ENCODE assay signal across 14 cellular contexts in genomic region chr20:32829291-32830005, GRCh38. TPM values are rescaled to one million over a fixed set of nuclear protein-coding genes. Genes with fewer than 3 reads are reported as not detected.
DNase-seq lines count a peak whose midpoint lies in the region; ATAC-seq and TF ChIP-seq lines count a peak whose summit lies in the region.
"Had no signal": no experiment of that assay in that cellular context is flagged by ENCODE, and none has a peak within 500 bp of the region (broad histone marks: within the 10 kb centered on the region; RNA-seq: fewer than 3 reads in every experiment).

No MANE protein-coding gene starts in this region.

- no peak for ATAC-seq in naive thymus-derived CD4-positive, alpha-beta T cell
- no peak for ATAC-seq in HG03175 (IDR thresholded peaks at IDR 0.05; ENCODE audit: unreplicated experiment)
- ATAC-seq: A549 had no signal

- H3K4me3 ChIP-seq in ascending aorta: no peak overlapping the region
- no peak overlapping the region for H3K4me3 ChIP-seq in naive thymus-derived CD4-positive, alpha-beta T cell (ENCODE audit: low read length)
- no peak overlapping the region for H3K4me3 ChIP-seq in thyroid gland (replicated peaks in 1 of 3)
- H3K4me3 ChIP-seq in mesendoderm (ENCODE audit: low read length): no peak overlapping the region
- H3K4me3 ChIP-seq: A549, HAP-1 had no signal

- CTCF ChIA-PET in activated CD4-positive, alpha-beta T cell treated with anti-CD3 and anti-CD28 coated beads, Interleukin-2, amount 10 ng/mL, durations not matched to agents 7 days and 5 days (lab: Charles Lee): interaction anchor here (0.9 to 1.4 kb wide), 3 partner anchors 9 to 40 kb away, joined by 3 to 5 read pairs (median 4); partner anchors contain the start of gene MAPRE1
- CTCF ChIA-PET in naive thymus-derived CD4-positive, alpha-beta T cell (lab: Charles Lee): interaction anchor here (0.7 to 1.2 kb wide), 3 partner anchors 9 to 39 kb away, joined by 3 to 4 read pairs (median 3); no protein-coding TSS in a partner anchor

- H2BK5ac ChIP-seq in mesendoderm (ENCODE audit: low read length): no peak overlapping the region

- H3K4me2 ChIP-seq in mesendoderm (ENCODE audit: low read length): no peak overlapping the region
- H3K4me2 ChIP-seq: A549 had no signal

- no peak for TF ChIP-seq POLR2A in thyroid gland (IDR thresholded peaks at IDR 0.05)

- H2AK5ac ChIP-seq in mesendoderm (ENCODE audit: low read length): no peak overlapping the region

- 62 to 73% methylated on average over 3 of the region's 3 CpGs for WGBS in thyroid gland, 2 donors
- no CpG with 5 or more reads among the region's 3 CpGs for WGBS in mesendoderm (ENCODE audit: extremely low coverage, insufficient coverage, low lambda C conversion rate)

- H3K4me1 ChIP-seq in ascending aorta (no peaks in the 10 kb centered on the region), thyroid gland (peaks cover 39 to 51% of the 10 kb centered on the region in 2 donors), mesendoderm (ENCODE audit: control insufficient read depth, low read depth, low read length) (no peaks in the 10 kb centered on the region)
- peaks cover 8 to 49% of the 10 kb centered on the region in 2 donors for H3K4me1 ChIP-seq in naive thymus-derived CD4-positive, alpha-beta T cell (ENCODE audit: control insufficient read depth in 2 of 2, insufficient read depth in 2 of 2, low read length in 2 of 2)
- H3K4me1 ChIP-seq: HAP-1 had no signal

- no peak overlapping the region for H3K18ac ChIP-seq in mesendoderm (ENCODE audit: low read length)

- DNase-seq in activated CD4-positive, alpha-beta T cell treated with anti-CD3 and anti-CD28 coated beads, Interleukin-2, amount 10 ng/mL, durations not matched to agents 7 days and 5 days: no peak
- DNase-seq in activated CD4-positive, alpha-beta T cell treated with anti-CD3 and anti-CD28 coated beads for 48 hours: no peak
- DNase-seq in ascending aorta (ENCODE audit: low spot score in 2 of 2): no peak
- DNase-seq in naive thymus-derived CD4-positive, alpha-beta T cell: no peak
- no peak for DNase-seq in thyroid gland
- no peak for DNase-seq in mesendoderm
- no peak for DNase-seq in inferior parietal cortex (ENCODE audit: extremely low spot score)
- DNase-seq: effector CD8-positive, alpha-beta T cell; GDM1; Kasumi-1; NCI-H226 had no signal

- peak overlapping the region; percentile 69 for H3K27ac Mint-ChIP-seq in activated CD4-positive, alpha-beta T cell treated with anti-CD3 and anti-CD28 coated beads, Interleukin-2, amount 10 ng/mL, durations not matched to agents 7 days and 5 days
- H3K27ac Mint-ChIP-seq in naive thymus-derived CD4-positive, alpha-beta T cell: peak overlapping the region; percentile 15 to 89 (median 84)

- TF ChIP-seq CTCF in ascending aorta (IDR thresholded peaks at IDR 0.05) (no peak), thyroid gland (IDR thresholded peaks at IDR 0.05) (no peak)

- no peak overlapping the region for H4K8ac ChIP-seq in mesendoderm (ENCODE audit: low read depth, low read length)

- POLR2A ChIA-PET in activated CD4-positive, alpha-beta T cell treated with anti-CD3 and anti-CD28 coated beads, Interleukin-2, amount 10 ng/mL, durations not matched to agents 7 days and 5 days (lab: Charles Lee): no interaction called here
- POLR2A ChIA-PET in naive thymus-derived CD4-positive, alpha-beta T cell (lab: Charles Lee): interaction anchor here (0.6 to 1.8 kb wide), 3 partner anchors 8 to 11 kb away, joined by 3 to 10 read pairs (median 3); partner anchors contain the start of gene MAPRE1

- no peak overlapping the region for H2BK15ac ChIP-seq in mesendoderm (replicated peaks; ENCODE audit: low read depth)

- no peaks in the 10 kb centered on the region for H3K27me3 ChIP-seq in ascending aorta
- no peaks in the 10 kb centered on the region for H3K27me3 ChIP-seq in naive thymus-derived CD4-positive, alpha-beta T cell (ENCODE audit: control insufficient read depth in 2 of 2, insufficient read depth in 2 of 2, low read length in 2 of 2)
- H3K27me3 ChIP-seq in thyroid gland: no peaks in the 10 kb centered on the region
- no peaks in the 10 kb centered on the region for H3K27me3 ChIP-seq in mesendoderm (ENCODE audit: insufficient read depth, low read length, poor library complexity)

- peaks cover 49% of the 10 kb centered on the region for H3K79me2 ChIP-seq in mesendoderm (ENCODE audit: control insufficient read depth, insufficient read depth, low read length)

- H3K4ac ChIP-seq in mesendoderm (ENCODE audit: low read depth, low read length): no peak overlapping the region

- peaks cover 51% of the 10 kb centered on the region for H3K36me3 Mint-ChIP-seq in activated CD4-positive, alpha-beta T cell treated with anti-CD3 and anti-CD28 coated beads, Interleukin-2, amount 10 ng/mL, durations not matched to agents 7 days and 5 days (ENCODE audit: low read depth)
- H3K36me3 Mint-ChIP-seq in naive thymus-derived CD4-positive, alpha-beta T cell: peaks cover 6 to 35% (median 28%) of the 10 kb centered on the region in 5 donors

- H3K9ac ChIP-seq in mesendoderm (ENCODE audit: low read length): no peak overlapping the region

- H3K27me3 Mint-ChIP-seq in activated CD4-positive, alpha-beta T cell treated with anti-CD3 and anti-CD28 coated beads, Interleukin-2, amount 10 ng/mL, durations not matched to agents 7 days and 5 days: no peaks in the 10 kb centered on the region
- no peaks in the 10 kb centered on the region for H3K27me3 Mint-ChIP-seq in naive thymus-derived CD4-positive, alpha-beta T cell

- peaks cover 19% of the 10 kb centered on the region for H3K79me1 ChIP-seq in mesendoderm (ENCODE audit: low read length)

- H3K9me3 Mint-ChIP-seq in activated CD4-positive, alpha-beta T cell treated with anti-CD3 and anti-CD28 coated beads, Interleukin-2, amount 10 ng/mL, durations not matched to agents 7 days and 5 days: no peaks in the 10 kb centered on the region
- H3K9me3 Mint-ChIP-seq in naive thymus-derived CD4-positive, alpha-beta T cell: no peaks in the 10 kb centered on the region

- H3K56ac ChIP-seq in mesendoderm (ENCODE audit: low read length): no peak overlapping the region

- no peak overlapping the region for H3K23ac ChIP-seq in mesendoderm (ENCODE audit: low read length)

- H3K9me3 ChIP-seq in ascending aorta (no peaks in the 10 kb centered on the region), thyroid gland (no peaks in the 10 kb centered on the region)
- H3K9me3 ChIP-seq in naive thymus-derived CD4-positive, alpha-beta T cell (ENCODE audit: control insufficient read depth in 2 of 3, low read length in 3 of 3): no peaks in the 10 kb centered on the region
- H3K9me3 ChIP-seq: A549, HAP-1 had no signal

- H3K4me3 Mint-ChIP-seq in activated CD4-positive, alpha-beta T cell treated with anti-CD3 and anti-CD28 coated beads, Interleukin-2, amount 10 ng/mL, durations not matched to agents 7 days and 5 days: no peak overlapping the region
- peak overlapping the region in 9 of 10 donors; percentile 11 to 70 (median 51) for H3K4me3 Mint-ChIP-seq in naive thymus-derived CD4-positive, alpha-beta T cell

- intact Hi-C loops in ascending aorta (cut with DNase I) (no loop called here), thyroid gland (cut with DNase I) (no loop called here)
- intact Hi-C loops in naive thymus-derived CD4-positive, alpha-beta T cell (cut with micrococcal nuclease): loop anchor here (2.0 to 5.0 kb wide), 2 partner anchors 37 kb away; no protein-coding TSS in a partner anchor

- no peak overlapping the region for H2BK120ac ChIP-seq in mesendoderm (ENCODE audit: low read depth, low read length)

- H3K36me3 ChIP-seq in ascending aorta: peaks cover 27 to 39% of the 10 kb centered on the region in 2 donors
- peaks cover 10 to 27% (median 14%) of the 10 kb centered on the region in 3 experiments for H3K36me3 ChIP-seq in naive thymus-derived CD4-positive, alpha-beta T cell (ENCODE audit: control insufficient read depth in 2 of 3, insufficient read depth in 3 of 3, low read length in 3 of 3)
- peaks cover 6 to 18% of the 10 kb centered on the region in 2 donors for H3K36me3 ChIP-seq in thyroid gland
- peaks cover 12% of the 10 kb centered on the region for H3K36me3 ChIP-seq in mesendoderm (ENCODE audit: control insufficient read depth, insufficient read depth, low read length)

- no peak overlapping the region for H4K5ac ChIP-seq in mesendoderm (ENCODE audit: low read length)

- peaks cover 59% of the 10 kb centered on the region for H3K4me1 Mint-ChIP-seq in activated CD4-positive, alpha-beta T cell treated with anti-CD3 and anti-CD28 coated beads, Interleukin-2, amount 10 ng/mL, durations not matched to agents 7 days and 5 days
- H3K4me1 Mint-ChIP-seq in naive thymus-derived CD4-positive, alpha-beta T cell: peaks cover 35 to 87% (median 81%) of the 10 kb centered on the region in 7 donors

- H3K27ac ChIP-seq in ascending aorta (peak overlapping the region; percentile 3 to 8), thyroid gland (peak overlapping the region in 2 of 3 donors; percentile 22 to 37), mesendoderm (ENCODE audit: low read depth, low read length) (no peak overlapping the region)
- no peak overlapping the region for H3K27ac ChIP-seq in naive thymus-derived CD4-positive, alpha-beta T cell (ENCODE audit: low read depth, low read length)
- H3K27ac ChIP-seq: A549 had no signal

RNA-seq across cellular contexts. Expression of gene MAPRE1, which starts 9.7 kb away (rescaled TPM):
- 100 to 1,000 TPM; 133 to 143 TPM for total RNA-seq in activated CD4-positive, alpha-beta T cell treated with anti-CD3 and anti-CD28 coated beads, Interleukin-2, amount 10 ng/mL, durations not matched to agents 7 days and 5 days
- total RNA-seq in ascending aorta (49.0 TPM), thyroid gland (100 to 1,000 TPM in 3 of 4 donors, 10 to 100 TPM in 1; 98.9 to 143 (median 110) TPM)
- total RNA-seq in naive thymus-derived CD4-positive, alpha-beta T cell: 100 to 1,000 TPM in 3 of 5 experiments, 10 to 100 TPM in 2; 83.0 to 118 (median 107) TPM
- 100 to 1,000 TPM in 1 of 2 donors, 10 to 100 TPM in 1; 91.3 to 105 TPM for polyA plus RNA-seq in naive thymus-derived CD4-positive, alpha-beta T cell
- polyA plus RNA-seq in mesendoderm (2013, experiment 1 of 2): 133 TPM
- polyA plus RNA-seq in mesendoderm (2013, experiment 2 of 2): 130 TPM

RNA-seq across cellular contexts. Expression of gene EFCAB8, which starts 29.3 kb away (rescaled TPM):
- total RNA-seq in activated CD4-positive, alpha-beta T cell treated with anti-CD3 and anti-CD28 coated beads, Interleukin-2, amount 10 ng/mL, durations not matched to agents 7 days and 5 days: 1 to 10 TPM in 1 of 2 experiments, under 1 TPM in 1; 0.94 to 1.2 TPM
- total RNA-seq in ascending aorta (not detected), thyroid gland (1 to 10 TPM in 1 of 4 donors, under 1 TPM in 1, not detected in 2; 0.27 to 2.3 TPM)
- total RNA-seq in naive thymus-derived CD4-positive, alpha-beta T cell: 1 to 10 TPM in 3 of 5 experiments, under 1 TPM in 2; 0.46 to 2.8 (median 2.0) TPM
- under 1 TPM in 1 of 2 donors, not detected in 1; 0.12 TPM for polyA plus RNA-seq in naive thymus-derived CD4-positive, alpha-beta T cell
- polyA plus RNA-seq in mesendoderm (2013, experiment 1 of 2): 0.06 TPM
- polyA plus RNA-seq in mesendoderm (2013, experiment 2 of 2): 0.03 TPM
- polyA plus RNA-seq: A549 had no signal

Comparison
In these comparisons a context has a peak if more than half of its experiments do, and no peak if none do; other contexts are left out.
1. H3K27ac ChIP-seq: peak in ascending aorta (2 of 2) and thyroid gland (2 of 3); none in naive thymus-derived CD4-positive, alpha-beta T cell (single experiment) and mesendoderm (single experiment).
2. intact Hi-C loops: an anchor here in naive thymus-derived CD4-positive, alpha-beta T cell (2.0 to 5.0 kb wide); none called in ascending aorta and thyroid gland.